ENCODE assay signal across 1 cellular context in the genomic region with DNA sequence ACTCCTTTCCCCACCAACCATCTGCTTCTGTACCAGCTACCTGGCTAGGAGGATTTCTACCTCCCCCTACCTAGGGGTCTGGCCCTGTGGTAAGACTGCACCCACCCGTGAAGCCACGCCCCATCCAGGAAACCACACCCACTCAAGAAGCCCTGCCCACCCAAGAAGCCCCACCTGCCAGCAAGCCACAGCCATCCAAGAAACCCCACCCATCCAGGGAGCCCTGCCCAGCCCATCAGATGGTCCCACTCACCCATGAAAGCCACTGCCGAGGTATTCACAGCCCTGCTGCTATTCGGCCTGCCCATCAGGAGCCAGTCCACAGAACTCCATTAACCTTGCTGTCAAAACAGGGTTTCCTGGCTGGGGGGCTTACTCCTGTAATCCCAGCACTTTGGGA.
TF ChIP-seq lines count a peak whose summit lies in the region.

No MANE protein-coding gene starts in this region.

TF ChIP-seq in K562, 482 proteins besides CTCF, POLR2A, EP300 and RAD21:
- no peak for TF ChIP-seq ELF1 (tag; IDR thresholded peaks at IDR 0.05)
- no peak for TF ChIP-seq STAG1 (CRISPR knock-in tag; IDR thresholded peaks at IDR 0.05; ENCODE audit: borderline replicate concordance)
- no peak for TF ChIP-seq ZEB2 (IDR thresholded peaks at IDR 0.05)
- TF ChIP-seq FOXP1 (CRISPR knock-in tag; IDR thresholded peaks at IDR 0.05), result no peak
- TF ChIP-seq ZNF561 (CRISPR knock-in tag; conservative IDR thresholded peaks at IDR 0.05), result no peak
- no peak for TF ChIP-seq HLTF (IDR thresholded peaks at IDR 0.05)
- no peak for TF ChIP-seq C11orf30 (IDR thresholded peaks at IDR 0.05; ENCODE audit: low read depth)
- TF ChIP-seq, protein P1, sequence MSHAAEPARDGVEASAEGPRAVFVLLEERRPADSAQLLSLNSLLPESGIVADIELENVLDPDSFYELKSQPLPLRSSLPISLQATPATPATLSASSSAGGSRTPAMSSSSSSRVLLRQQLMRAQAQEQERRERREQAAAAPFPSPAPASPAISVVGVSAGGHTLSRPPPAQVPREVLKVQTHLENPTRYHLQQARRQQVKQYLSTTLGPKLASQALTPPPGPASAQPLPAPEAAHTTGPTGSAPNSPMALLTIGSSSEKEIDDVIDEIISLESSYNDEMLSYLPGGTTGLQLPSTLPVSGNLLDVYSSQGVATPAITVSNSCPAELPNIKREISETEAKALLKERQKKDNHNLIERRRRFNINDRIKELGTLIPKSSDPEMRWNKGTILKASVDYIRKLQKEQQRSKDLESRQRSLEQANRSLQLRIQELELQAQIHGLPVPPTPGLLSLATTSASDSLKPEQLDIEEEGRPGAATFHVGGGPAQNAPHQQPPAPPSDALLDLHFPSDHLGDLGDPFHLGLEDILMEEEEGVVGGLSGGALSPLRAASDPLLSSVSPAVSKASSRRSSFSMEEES (CRISPR knock-in tag; IDR thresholded peaks at IDR 0.05), result no peak
- TF ChIP-seq L3MBTL2 (IDR thresholded peaks at IDR 0.05), result no peak
- TF ChIP-seq, protein P2, sequence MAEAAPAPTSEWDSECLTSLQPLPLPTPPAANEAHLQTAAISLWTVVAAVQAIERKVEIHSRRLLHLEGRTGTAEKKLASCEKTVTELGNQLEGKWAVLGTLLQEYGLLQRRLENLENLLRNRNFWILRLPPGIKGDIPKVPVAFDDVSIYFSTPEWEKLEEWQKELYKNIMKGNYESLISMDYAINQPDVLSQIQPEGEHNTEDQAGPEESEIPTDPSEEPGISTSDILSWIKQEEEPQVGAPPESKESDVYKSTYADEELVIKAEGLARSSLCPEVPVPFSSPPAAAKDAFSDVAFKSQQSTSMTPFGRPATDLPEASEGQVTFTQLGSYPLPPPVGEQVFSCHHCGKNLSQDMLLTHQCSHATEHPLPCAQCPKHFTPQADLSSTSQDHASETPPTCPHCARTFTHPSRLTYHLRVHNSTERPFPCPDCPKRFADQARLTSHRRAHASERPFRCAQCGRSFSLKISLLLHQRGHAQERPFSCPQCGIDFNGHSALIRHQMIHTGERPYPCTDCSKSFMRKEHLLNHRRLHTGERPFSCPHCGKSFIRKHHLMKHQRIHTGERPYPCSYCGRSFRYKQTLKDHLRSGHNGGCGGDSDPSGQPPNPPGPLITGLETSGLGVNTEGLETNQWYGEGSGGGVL (CRISPR knock-in tag; IDR thresholded peaks at IDR 0.05), result no peak
- TF ChIP-seq SIRT6 (IDR thresholded peaks at IDR 0.05; ENCODE audit: low read depth, low read length), result no peak
- no peak for TF ChIP-seq DNMT1 (IDR thresholded peaks at IDR 0.05)
- no peak for TF ChIP-seq ZNF77 (CRISPR knock-in tag; IDR thresholded peaks at IDR 0.05)
- no peak for TF ChIP-seq ZNF274 (IDR thresholded peaks at IDR 0.05; ENCODE audit: borderline replicate concordance, low read depth, low read length)
- TF ChIP-seq MYBL2 (IDR thresholded peaks at IDR 0.05; ENCODE audit: low read depth), result no peak
- no peak for TF ChIP-seq MYBL2 (CRISPR knock-in tag; IDR thresholded peaks at IDR 0.05; ENCODE audit: borderline replicate concordance)
- TF ChIP-seq PHF20 (IDR thresholded peaks at IDR 0.05; ENCODE audit: partially characterized antibody), result no peak
- no peak for TF ChIP-seq KLF16 (IDR thresholded peaks at IDR 0.05)
- TF ChIP-seq JUN (IDR thresholded peaks at IDR 0.05; ENCODE audit: borderline replicate concordance, low read depth, low read length), result no peak
- TF ChIP-seq JUN (CRISPR knock-in tag; IDR thresholded peaks at IDR 0.05; ENCODE audit: borderline replicate concordance), result no peak
